Comparison of ENCODE assay signal across 7 cellular contexts in genomic region chr15:101206173-101206572, GRCh38. TPM values are rescaled to one million over a fixed set of nuclear protein-coding genes. Genes with fewer than 3 reads are reported as not detected.
DNase-seq lines count a peak whose midpoint lies in the region; ATAC-seq lines count a peak whose summit lies in the region.

No MANE protein-coding gene starts in this region.

- intact Hi-C loops in naive thymus-derived CD4-positive, alpha-beta T cell (cut with micrococcal nuclease), result loop anchor here (1.0 to 5.0 kb wide), 7 partner anchors 11 to 609 kb away; partner anchors contain the start of gene CHSY1 (in 1 of the 2)

- CTCF ChIA-PET in naive thymus-derived CD4-positive, alpha-beta T cell (lab: Charles Lee), result interaction anchor here (0.5 kb wide), 1 partner anchor 147 kb away, joined by 4 read pairs; no protein-coding TSS in a partner anchor

- H3K4me3 ChIP-seq in naive thymus-derived CD4-positive, alpha-beta T cell (ENCODE audit: low read length), result peak overlapping the region; percentile 32

- H3K36me3 ChIP-seq in naive thymus-derived CD4-positive, alpha-beta T cell (ENCODE audit: control insufficient read depth in 2 of 3, insufficient read depth in 3 of 3, low read length in 3 of 3), result no peaks in the 10 kb centered on the region

- H3K27me3 ChIP-seq in naive thymus-derived CD4-positive, alpha-beta T cell (ENCODE audit: control insufficient read depth in 2 of 2, insufficient read depth in 2 of 2, low read length in 2 of 2), result no peaks in the 10 kb centered on the region

- no peaks in the 10 kb centered on the region for H3K27me3 Mint-ChIP-seq in naive thymus-derived CD4-positive, alpha-beta T cell
- H3K27me3 Mint-ChIP-seq in stimulated activated naive CD8-positive, alpha-beta T cell treated with anti-CD3 and anti-CD28 coated beads, Interleukin-15, Interleukin-2, amounts not matched to agents 100 ng/mL and 50 ng/mL, for 24 hours, result no peaks in the 10 kb centered on the region

- H3K4me3 Mint-ChIP-seq in naive thymus-derived CD4-positive, alpha-beta T cell, result peak overlapping the region; percentile 79 to 93 (median 84)
- H3K4me3 Mint-ChIP-seq in stimulated activated naive CD8-positive, alpha-beta T cell treated with anti-CD3 and anti-CD28 coated beads, Interleukin-15, Interleukin-2, amounts not matched to agents 100 ng/mL and 50 ng/mL, for 24 hours, result peak overlapping the region; percentile 79

- H3K4me1 Mint-ChIP-seq in naive thymus-derived CD4-positive, alpha-beta T cell, result peaks cover 44 to 86% (median 81%) of the 10 kb centered on the region in 7 donors
- H3K4me1 Mint-ChIP-seq in stimulated activated naive CD8-positive, alpha-beta T cell treated with anti-CD3 and anti-CD28 coated beads, Interleukin-15, Interleukin-2, amounts not matched to agents 100 ng/mL and 50 ng/mL, for 24 hours (ENCODE audit: low read depth), result peaks cover 98% of the 10 kb centered on the region

- peak; percentile 64 for ATAC-seq in naive thymus-derived CD4-positive, alpha-beta T cell
- no peak for ATAC-seq in GM19397 (IDR thresholded peaks at IDR 0.05; ENCODE audit: unreplicated experiment)

- no peak overlapping the region for H3K27ac ChIP-seq in naive thymus-derived CD4-positive, alpha-beta T cell (ENCODE audit: low read depth, low read length)

- H3K36me3 Mint-ChIP-seq in naive thymus-derived CD4-positive, alpha-beta T cell, result peaks cover 0 to 12% (median 4%) of the 10 kb centered on the region in 5 donors
- peaks cover 39% of the 10 kb centered on the region for H3K36me3 Mint-ChIP-seq in stimulated activated naive CD8-positive, alpha-beta T cell treated with anti-CD3 and anti-CD28 coated beads, Interleukin-15, Interleukin-2, amounts not matched to agents 100 ng/mL and 50 ng/mL, for 24 hours (ENCODE audit: low read depth)

- H3K9me3 ChIP-seq in naive thymus-derived CD4-positive, alpha-beta T cell (ENCODE audit: control insufficient read depth in 2 of 3, low read length in 3 of 3), result no peaks in the 10 kb centered on the region

- H3K27ac Mint-ChIP-seq in naive thymus-derived CD4-positive, alpha-beta T cell, result peak overlapping the region; percentile 39 to 90 (median 73)
- peak overlapping the region; percentile 99 for H3K27ac Mint-ChIP-seq in stimulated activated naive CD8-positive, alpha-beta T cell treated with anti-CD3 and anti-CD28 coated beads, Interleukin-15, Interleukin-2, amounts not matched to agents 100 ng/mL and 50 ng/mL, for 24 hours

- POLR2A ChIA-PET in naive thymus-derived CD4-positive, alpha-beta T cell (lab: Charles Lee), result no interaction called here

- DNase-seq in SK-N-DZ (ENCODE audit: low spot score) (peak; percentile 30), GOT3 (lab: John Stamatoyannopoulos, UW) (no peak), NCI-H2107 treated with DMSO at 0.1 percent for 48 hours (lab: John Stamatoyannopoulos, UW; ENCODE audit: unreplicated experiment) (no peak)
- peak; percentile 93 for DNase-seq in activated effector memory CD4-positive, alpha-beta T cell treated with anti-CD3 and anti-CD28 coated beads, Interleukin-2, amount 50 U/mL, for 16 hours
- DNase-seq in naive thymus-derived CD4-positive, alpha-beta T cell, result peak in 8 of 9 donors; percentile 5 to 79 (median 26)

- H3K4me1 ChIP-seq in naive thymus-derived CD4-positive, alpha-beta T cell (ENCODE audit: control insufficient read depth in 2 of 2, insufficient read depth in 2 of 2, low read length in 2 of 2), result peaks cover 5 to 9% of the 10 kb centered on the region in 2 donors

- no peaks in the 10 kb centered on the region for H3K9me3 Mint-ChIP-seq in naive thymus-derived CD4-positive, alpha-beta T cell
- H3K9me3 Mint-ChIP-seq in stimulated activated naive CD8-positive, alpha-beta T cell treated with anti-CD3 and anti-CD28 coated beads, Interleukin-15, Interleukin-2, amounts not matched to agents 100 ng/mL and 50 ng/mL, for 24 hours, result no peaks in the 10 kb centered on the region

RNA-seq across cellular contexts. Expression of gene CHSY1, which starts 45.7 kb away (rescaled TPM):
- polyA plus RNA-seq in SK-N-DZ (2014; cell fraction: cytosol; rRNA removed), result 13.0 and 14.0 TPM in 2 replicates
- polyA plus RNA-seq in SK-N-DZ (2014; cell fraction: nucleus; rRNA removed), result 5.8 and 7.6 TPM in 2 replicates
- 10 to 100 TPM in 3 of 5 experiments, 1 to 10 TPM in 2; 8.9 to 47.0 (median 10.8) TPM for total RNA-seq in naive thymus-derived CD4-positive, alpha-beta T cell
- 1 to 10 TPM in 1 of 2 donors, under 1 TPM in 1; 0.78 to 1.2 TPM for polyA plus RNA-seq in naive thymus-derived CD4-positive, alpha-beta T cell

Comparison
In these comparisons a context has a peak if more than half of its experiments do, and no peak if none do; other contexts are left out.
1. DNase-seq: peak in SK-N-DZ (single experiment), activated effector memory CD4-positive, alpha-beta T cell treated with anti-CD3 and anti-CD28 coated beads, Interleukin-2, amount 50 U/mL, for 16 hours (single experiment) and naive thymus-derived CD4-positive, alpha-beta T cell (8 of 9); none in GOT3 (single experiment) and NCI-H2107 treated with DMSO at 0.1 percent for 48 hours (single experiment).